Comparison of ENCODE assay signal across 8 cellular contexts in the genomic region with DNA sequence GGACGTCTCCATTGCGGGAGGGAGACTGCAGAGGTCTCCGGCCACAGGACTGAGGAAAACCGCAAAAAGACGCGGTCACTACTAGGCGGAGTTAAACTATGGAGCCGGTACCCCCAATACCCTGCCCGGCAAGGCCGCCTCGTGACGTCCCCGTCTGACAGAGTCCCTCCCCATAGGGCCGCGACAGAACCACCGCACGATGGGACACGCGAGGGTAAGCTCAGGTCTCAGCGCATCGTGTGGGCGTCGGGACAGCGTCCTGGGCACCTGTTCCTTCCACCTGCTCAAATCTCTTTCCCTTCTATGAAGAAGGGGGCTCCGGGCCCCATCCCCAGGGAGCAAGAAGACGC. TPM values are rescaled to one million over a fixed set of nuclear protein-coding genes. Genes with fewer than 3 reads are reported as not detected.
A peak's percentile ranks its signal among the peaks of the same experiment; 100 is the strongest.
DNase-seq lines count a peak whose midpoint lies in the region; ATAC-seq and TF ChIP-seq lines count a peak whose summit lies in the region.

No MANE protein-coding gene starts in this region.

- H4K5ac ChIP-seq in IMR-90 (ENCODE audit: low read depth, low read length): peak overlapping the region; percentile 72

- POLR2A ChIA-PET in IMR-90 (lab: Charles Lee; ENCODE audit: unreplicated experiment): no interaction called here

- intact Hi-C loops in IMR-90 (cut with micrococcal nuclease): loop anchor here (2.0 kb wide), 1 partner anchor 78 kb away; no protein-coding TSS in a partner anchor

- H3K9me3 ChIP-seq in ES-I3 (ENCODE audit: control insufficient read depth, insufficient read depth, low read length) (no peaks in the 10 kb centered on the region), IMR-90 (ENCODE audit: control insufficient read depth, insufficient read depth, low read length) (no peaks in the 10 kb centered on the region), duodenal mucosa (ENCODE audit: control insufficient read depth in 1 of 2, low read length in 2 of 2) (no peaks in the 10 kb centered on the region)

- peak overlapping the region; percentile 83 for H3K4ac ChIP-seq in IMR-90 (ENCODE audit: low read depth, low read length)

- peaks cover 13 to 16% of the 10 kb centered on the region in 2 experiments for H3K79me1 ChIP-seq in IMR-90 (ENCODE audit: low read depth in 1 of 2, low read length in 2 of 2)

- H2AFZ ChIP-seq in IMR-90 (replicated peaks; ENCODE audit: low read length, poor library complexity): peak overlapping the region; percentile 100

- no peak for TF ChIP-seq RAD21 in IMR-90 (IDR thresholded peaks at IDR 0.05; ENCODE audit: low read length)

- no peak for TF ChIP-seq POLR2A in IMR-90 (IDR thresholded peaks at IDR 0.05; ENCODE audit: low read depth, low read length)

- peak overlapping the region; percentile 32 for H2BK120ac ChIP-seq in IMR-90 (ENCODE audit: low read depth, low read length)

- peak overlapping the region; percentile 93 to 95 for H4K8ac ChIP-seq in IMR-90 (ENCODE audit: low read depth in 2 of 2, low read length in 2 of 2)

- H2AK9ac ChIP-seq in IMR-90 (replicated peaks; ENCODE audit: low read depth, low read length, poor library complexity): peak overlapping the region; percentile 87

- peaks cover 4% of the 10 kb centered on the region for H3K9me1 ChIP-seq in IMR-90 (ENCODE audit: insufficient read depth, low read length)

- peak overlapping the region; percentile 61; the same call in 1 of the 2 replicates for H3K18ac ChIP-seq in IMR-90 (ENCODE audit: low read depth, low read length)

- in situ Hi-C loops in IMR-90 (cut with MboI; ENCODE audit: low sequenced_read_pairs): loop anchor here (10.0 kb wide), 1 partner anchor 74 kb away; a partner anchor contains a TSS

- H3K14ac ChIP-seq in IMR-90 (replicated peaks; ENCODE audit: low read depth, low read length): peak overlapping the region; percentile 75

- no peak overlapping the region for H2BK20ac ChIP-seq in IMR-90 (ENCODE audit: low read depth, low read length)

- ATAC-seq in GM21526 (IDR thresholded peaks at IDR 0.05; ENCODE audit: low FRiP score, unreplicated experiment) (peak; percentile 33), IMR-90 (ENCODE audit: low read depth) (peak; percentile 50)

- H3K4me3 ChIP-seq in IMR-90 (ENCODE audit: insufficient read depth, low read depth, low read length) (peak overlapping the region; percentile 80), WI38 (ENCODE audit: low read depth, low read length) (peak overlapping the region; percentile 83), duodenal mucosa (ENCODE audit: low read depth in 1 of 2, low read length in 2 of 2) (peak overlapping the region; percentile 77 to 97)

- H2BK5ac ChIP-seq in IMR-90 (ENCODE audit: low read depth, low read length, poor library complexity, severe bottlenecking): peak overlapping the region; percentile 77

- H3K9ac ChIP-seq in ES-I3 (ENCODE audit: low read depth, low read length): peak overlapping the region; percentile 94
- H3K9ac ChIP-seq in IMR-90 (ENCODE audit: low read depth, low read length): peak overlapping the region; percentile 87
- H3K9ac ChIP-seq in duodenal mucosa (ENCODE audit: low read depth in 1 of 2, low read length in 2 of 2): peak overlapping the region; percentile 91 to 96

- H3K56ac ChIP-seq in IMR-90 (ENCODE audit: extremely low read depth, insufficient read depth, low read length): peak overlapping the region; percentile 45; the same call in 1 of the 2 replicates

- H4K91ac ChIP-seq in IMR-90 (ENCODE audit: insufficient read depth, low read depth, low read length): peak overlapping the region; percentile 71

- TF ChIP-seq CTCF in IMR-90 (conservative IDR thresholded peaks at IDR 0.05; ENCODE audit: low read depth, low read length) (no peak), WI38 (IDR thresholded peaks at IDR 0.05; ENCODE audit: low read depth, low read length) (no peak)

- CTCF ChIA-PET in IMR-90 (lab: Yijun Ruan, JAX): no interaction called here

- H3K23ac ChIP-seq in IMR-90 (ENCODE audit: low read depth, low read length): peak overlapping the region; percentile 61; the same call in 1 of the 2 replicates

- no TSS peak for BruUV-seq in IMR-90 (replicated peaks; lab: Mats Ljungman, UMichigan)

- H3K27me3 ChIP-seq in IMR-90 (ENCODE audit: control insufficient read depth, insufficient read depth, low read length) (no peaks in the 10 kb centered on the region), duodenal mucosa (ENCODE audit: control insufficient read depth in 1 of 2, insufficient read depth in 2 of 2, low read length in 2 of 2) (no peaks in the 10 kb centered on the region)

- peak overlapping the region; percentile 96 for H3K4me2 ChIP-seq in IMR-90 (ENCODE audit: low read depth, low read length)

- peak overlapping the region; percentile 27; the same call in 1 of the 3 replicates for H2BK15ac ChIP-seq in IMR-90 (ENCODE audit: low read depth, low read length)

- H2AK5ac ChIP-seq in IMR-90 (ENCODE audit: low read depth, low read length): peak overlapping the region; percentile 73

- no peaks in the 10 kb centered on the region for H4K20me1 ChIP-seq in IMR-90 (ENCODE audit: insufficient read depth, low read length)

- WGBS in IMR-90 (ENCODE audit: extremely low coverage in 2 of 2, insufficient read length in 1 of 2), 2 experiments: 1% methylated on average over 11 of the region's 26 CpGs; no CpG with 5 or more reads in 1 of the 2 experiments

- H3K27ac ChIP-seq in IMR-90 (ENCODE audit: insufficient read depth, low read length): peak overlapping the region; percentile 56
- peak overlapping the region; percentile 99 for H3K27ac ChIP-seq in duodenal mucosa (ENCODE audit: low read depth, low read length)

- dilution Hi-C loops in IMR-90 (cut with HindIII; ENCODE audit: low sequenced_read_pairs, unreplicated experiment): no loop called here

- peak; percentile 40 for DNase-seq in IMR-90
- peak; percentile 76 for DNase-seq in medulla oblongata (ENCODE audit: extremely low spot score)
- DNase-seq in stimulated activated CD8-positive, alpha-beta memory T cell treated with anti-CD3 and anti-CD28 coated beads, Interleukin-4, amount 100 ng/mL, for 4 hours (ENCODE audit: low read depth in 2 of 2, low spot score in 1 of 2): peak; percentile 43 to 52
- no peak for DNase-seq in retina

- H3K4me1 ChIP-seq in ES-I3 (ENCODE audit: insufficient read depth, low read length): no peaks in the 10 kb centered on the region
- no peaks in the 10 kb centered on the region for H3K4me1 ChIP-seq in IMR-90 (ENCODE audit: control insufficient read depth, insufficient read depth, low read length)
- peaks cover 3 to 8% of the 10 kb centered on the region in 2 donors for H3K4me1 ChIP-seq in duodenal mucosa (ENCODE audit: control insufficient read depth in 1 of 2, insufficient read depth in 2 of 2, low read length in 2 of 2)

- H3K36me3 ChIP-seq in ES-I3 (ENCODE audit: insufficient read depth, low read length) (no peaks in the 10 kb centered on the region), IMR-90 (ENCODE audit: control insufficient read depth, insufficient read depth, low read length) (0 out of 2 replicates have a peak, but pooled peaks cover 2% of the 10 kb centered on the region), duodenal mucosa (ENCODE audit: control insufficient read depth in 1 of 2, insufficient read depth in 2 of 2, low read length in 2 of 2) (no peaks in the 10 kb centered on the region)

TF ChIP-seq in IMR-90, 13 proteins besides CTCF, POLR2A, EP300 and RAD21:
- no peak for TF ChIP-seq BHLHE40 (IDR thresholded peaks at IDR 0.05; ENCODE audit: low read depth, low read length)
- TF ChIP-seq RCOR1 (IDR thresholded peaks at IDR 0.05; ENCODE audit: insufficient replicate concordance, low read length): peak; percentile 97
- TF ChIP-seq, protein P1, sequence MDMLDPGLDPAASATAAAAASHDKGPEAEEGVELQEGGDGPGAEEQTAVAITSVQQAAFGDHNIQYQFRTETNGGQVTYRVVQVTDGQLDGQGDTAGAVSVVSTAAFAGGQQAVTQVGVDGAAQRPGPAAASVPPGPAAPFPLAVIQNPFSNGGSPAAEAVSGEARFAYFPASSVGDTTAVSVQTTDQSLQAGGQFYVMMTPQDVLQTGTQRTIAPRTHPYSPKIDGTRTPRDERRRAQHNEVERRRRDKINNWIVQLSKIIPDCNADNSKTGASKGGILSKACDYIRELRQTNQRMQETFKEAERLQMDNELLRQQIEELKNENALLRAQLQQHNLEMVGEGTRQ (IDR thresholded peaks at IDR 0.05; ENCODE audit: low read depth, low read length): no peak

RNA-seq across cellular contexts. Expression of a gene that starts 35.2 kb away (rescaled TPM):
- total RNA-seq in IMR-90 (2012; rRNA removed): 0.36 and 0.83 TPM in 2 replicates
- 0.13 and 0.50 TPM in 2 replicates for polyA plus RNA-seq in IMR-90 (2012; rRNA removed)
- 0.04 TPM in 1 of 2 replicates, not detected in the other for polyA plus RNA-seq in IMR-90 (2012; cell fraction: cytosol; rRNA removed)
- polyA plus RNA-seq in IMR-90 (2012; cell fraction: nucleus; rRNA removed; ENCODE audit: low replicate concordance): 0.08 TPM in 1 of 2 replicates, not detected in the other
